In the genomic region with DNA sequence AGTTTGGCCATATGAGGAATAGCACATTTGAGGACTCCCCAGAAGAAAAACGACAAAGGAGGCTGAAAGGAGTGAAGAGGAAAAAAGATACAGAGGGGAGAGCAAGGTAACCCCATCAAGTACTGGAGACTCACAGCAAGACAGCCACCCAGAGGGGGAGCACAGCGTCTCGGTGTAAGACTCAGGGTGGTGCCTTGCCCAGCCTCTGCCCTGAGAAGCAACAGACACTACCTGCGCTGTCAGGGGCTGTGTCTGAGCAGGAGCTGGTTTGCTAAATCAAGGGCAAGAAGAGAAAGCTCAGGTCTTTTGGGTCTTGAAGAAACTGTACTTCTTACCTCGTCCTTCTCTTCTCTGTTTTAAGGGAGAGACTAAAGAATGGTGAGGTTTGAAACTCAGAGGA, we compare ENCODE assay signal across 1 cellular context.
TF ChIP-seq lines count a peak whose summit lies in the region.

No MANE protein-coding gene starts in this region.

TF ChIP-seq in H1, 55 proteins besides CTCF, POLR2A, EP300 and RAD21:
- TF ChIP-seq HDAC6 (IDR thresholded peaks at IDR 0.05; ENCODE audit: low read depth, low read length) (no peak), EZH2 (IDR thresholded peaks at IDR 0.05; ENCODE audit: low read depth, low read length, severe bottlenecking) (no peak), KDM5A (IDR thresholded peaks at IDR 0.05; ENCODE audit: low read length) (no peak), BRCA1 (IDR thresholded peaks at IDR 0.05; ENCODE audit: low read depth, low read length) (no peak), SIRT6 (IDR thresholded peaks at IDR 0.05; ENCODE audit: low read length) (no peak), RBBP5 (IDR thresholded peaks at IDR 0.05; ENCODE audit: borderline replicate concordance, low read depth, low read length) (no peak), SP2 (IDR thresholded peaks at IDR 0.05; ENCODE audit: low read length) (no peak), CREB1 (IDR thresholded peaks at IDR 0.05) (no peak), PHF8 (conservative IDR thresholded peaks at IDR 0.05; ENCODE audit: low read depth, low read length) (no peak), JUN (IDR thresholded peaks at IDR 0.05; ENCODE audit: low read depth, low read length) (no peak)
TF ChIP-seq in H1: peak in this region for 0.
